In genomic region chr17:53391197-53391596, GRCh38 we compare ENCODE assay signal across 40 cellular contexts.
"Had no signal": no experiment of that assay in that cellular context is flagged by ENCODE, and none has a peak within 500 bp of the region (broad histone marks: within the 10 kb centered on the region; RNA-seq: fewer than 3 reads in every experiment).

No MANE protein-coding gene starts in this region.

- H3K4me1 ChIP-seq: adrenal gland, ascending aorta, body of pancreas, breast epithelium had no signal

- DNase-seq: activated effector memory CD4-positive, alpha-beta T cell treated with anti-CD3 and anti-CD28 coated beads, Interleukin-2, amount 50 U/mL, for 16 hours; activated effector memory CD4-positive, alpha-beta T cell treated with Interleukin-2 at 50 U/mL for 16 hours; activated gamma-delta T cell; activated gamma-delta T cell treated with Interleukin-2 at 50 U/mL for 16 hours; activated naive CD4-positive, alpha-beta T cell; activated naive CD4-positive, alpha-beta T cell treated with anti-CD3 and anti-CD28 coated beads for 36 hours; activated naive CD4-positive, alpha-beta T cell treated with anti-CD3 and anti-CD28 coated beads, Interleukin-2, amount 10 ng/mL, durations not matched to agents 7 days and 5 days; activated naive CD4-positive, alpha-beta T cell treated with anti-CD3 and anti-CD28 coated beads, Interleukin-2, amount 50 U/mL, for 16 hours; activated naive CD4-positive, alpha-beta T cell treated with Interleukin-2 at 50 U/mL for 16 hours; activated naive CD8-positive, alpha-beta T cell treated with anti-CD3 and anti-CD28 coated beads for 36 hours; activated naive CD8-positive, alpha-beta T cell treated with anti-CD3 and anti-CD28 coated beads, Interleukin-2, amount 10 ng/mL, durations not matched to agents 7 days and 5 days; activated naive CD8-positive, alpha-beta T cell treated with anti-CD3 and anti-CD28 coated beads, Interleukin-2, amount 50 U/mL, for 24 hours; activated T-cell treated with anti-CD3 and anti-CD28 coated beads, Interleukin-2, amount 50 U/mL, for 1 hour; activated T-cell treated with anti-CD3 and anti-CD28 coated beads, Interleukin-2, amount 50 U/mL, for 24 hours; activated T-cell treated with anti-CD3 and anti-CD28 coated beads, Interleukin-2, amount 50 U/mL, for 4 hours; activated T-cell treated with anti-CD3 and anti-CD28 coated beads, Interleukin-2, amount 50 U/mL, for 48 hours; activated T-cell treated with anti-CD3 and anti-CD28 coated beads, Interleukin-2, amount 50 U/mL, for 72 hours; adrenal gland; amniotic stem cell; amygdala; anterior cingulate cortex; aorta; body of pancreas; brain microvascular endothelial cell; caudate nucleus; central memory CD4-positive, alpha-beta T cell; cerebellar nuclear complex had no signal

- H3K27me3 Mint-ChIP-seq: activated naive CD4-positive, alpha-beta T cell treated with anti-CD3 and anti-CD28 coated beads, Interleukin-2, amount 10 ng/mL, durations not matched to agents 7 days and 5 days; activated naive CD4-positive, alpha-beta T cell treated with anti-CD3 and anti-CD28 coated beads, Interleukin-2, amount 50 U/mL, for 24 hours; activated naive CD8-positive, alpha-beta T cell; activated naive CD8-positive, alpha-beta T cell treated with anti-CD3 and anti-CD28 coated beads for 36 hours; activated naive CD8-positive, alpha-beta T cell treated with anti-CD3 and anti-CD28 coated beads, Interleukin-2, amount 10 ng/mL, durations not matched to agents 7 days and 5 days; activated naive CD8-positive, alpha-beta T cell treated with anti-CD3 and anti-CD28 coated beads, Interleukin-2, amount 50 U/mL, for 24 hours; activated T-cell treated with anti-CD3 and anti-CD28 coated beads, Interleukin-2, amount 50 U/mL, for 24 hours; activated T-helper 17 cell treated with anti-CD3 and anti-CD28 coated beads, Interleukin-2, amount 50 U/mL, for 72 hours; central memory CD8-positive, alpha-beta T cell had no signal

- FAIRE-seq: astrocyte, bronchial epithelial cell had no signal

- H3K36me3 Mint-ChIP-seq: activated naive CD4-positive, alpha-beta T cell treated with anti-CD3 and anti-CD28 coated beads, Interleukin-2, amount 10 ng/mL, durations not matched to agents 7 days and 5 days; activated naive CD4-positive, alpha-beta T cell treated with anti-CD3 and anti-CD28 coated beads, Interleukin-2, amount 50 U/mL, for 24 hours; activated naive CD4-positive, alpha-beta T cell treated with anti-CD3 and anti-CD28 coated beads, Interleukin-2, amount 50 U/mL, for 72 hours; activated naive CD8-positive, alpha-beta T cell; activated naive CD8-positive, alpha-beta T cell treated with anti-CD3 and anti-CD28 coated beads for 36 hours; activated naive CD8-positive, alpha-beta T cell treated with anti-CD3 and anti-CD28 coated beads, Interleukin-2, amount 10 ng/mL, durations not matched to agents 7 days and 5 days; brain had no signal

- H3K9me3 ChIP-seq: adrenal gland, ascending aorta, body of pancreas, breast epithelium had no signal

- H3K27ac Mint-ChIP-seq: activated naive CD4-positive, alpha-beta T cell treated with anti-CD3 and anti-CD28 coated beads for 36 hours; activated naive CD4-positive, alpha-beta T cell treated with anti-CD3 and anti-CD28 coated beads, Interleukin-2, amount 10 ng/mL, durations not matched to agents 7 days and 5 days; activated naive CD4-positive, alpha-beta T cell treated with anti-CD3 and anti-CD28 coated beads, Interleukin-2, amount 50 U/mL, for 24 hours; activated naive CD4-positive, alpha-beta T cell treated with anti-CD3 and anti-CD28 coated beads, Interleukin-2, amount 50 U/mL, for 72 hours; activated naive CD8-positive, alpha-beta T cell; activated naive CD8-positive, alpha-beta T cell treated with anti-CD3 and anti-CD28 coated beads for 36 hours; activated naive CD8-positive, alpha-beta T cell treated with anti-CD3 and anti-CD28 coated beads, Interleukin-2, amount 10 ng/mL, durations not matched to agents 7 days and 5 days; activated naive CD8-positive, alpha-beta T cell treated with anti-CD3 and anti-CD28 coated beads, Interleukin-2, amount 50 U/mL, for 24 hours; activated T-cell treated with anti-CD3 and anti-CD28 coated beads, Interleukin-2, amount 50 U/mL, for 24 hours; activated T-cell treated with anti-CD3 and anti-CD28 coated beads, Interleukin-2, amount 50 U/mL, for 72 hours; activated T-helper 1 cell treated with anti-CD3 and anti-CD28 coated beads, Interleukin-12 subunit alpha, Interleukin-12 subunit beta, Interleukin-2, Interleukin-4 antibody, amounts not matched to agents 30 ng/mL and 10 ng/mL and 1 ng/mL, durations not matched to agents 14 hours and 24 hours and 36 hours; activated T-helper 17 cell treated with anti-CD3 and anti-CD28 coated beads, Interleukin-2, amount 50 U/mL, for 72 hours; activated T-helper 2 cell treated with anti-CD3 and anti-CD28 coated beads, Interferon-gamma antibody, Interleukin-2, Interleukin-4, amounts not matched to agents 10 μg/mL and 5 μg/mL and 100 μg/mL, durations not matched to agents 14 hours and 24 hours and 36 hours; brain had no signal

- H3K4me3 Mint-ChIP-seq: activated naive CD4-positive, alpha-beta T cell treated with anti-CD3 and anti-CD28 coated beads for 36 hours; activated naive CD4-positive, alpha-beta T cell treated with anti-CD3 and anti-CD28 coated beads, Interleukin-2, amount 10 ng/mL, durations not matched to agents 7 days and 5 days; activated naive CD4-positive, alpha-beta T cell treated with anti-CD3 and anti-CD28 coated beads, Interleukin-2, amount 50 U/mL, for 24 hours; activated naive CD8-positive, alpha-beta T cell; activated naive CD8-positive, alpha-beta T cell treated with anti-CD3 and anti-CD28 coated beads for 36 hours; activated naive CD8-positive, alpha-beta T cell treated with anti-CD3 and anti-CD28 coated beads, Interleukin-2, amount 10 ng/mL, durations not matched to agents 7 days and 5 days; activated naive CD8-positive, alpha-beta T cell treated with anti-CD3 and anti-CD28 coated beads, Interleukin-2, amount 50 U/mL, for 24 hours; activated T-cell treated with anti-CD3 and anti-CD28 coated beads, Interleukin-2, amount 50 U/mL, for 24 hours; activated T-cell treated with anti-CD3 and anti-CD28 coated beads, Interleukin-2, amount 50 U/mL, for 4 hours; activated T-cell treated with anti-CD3 and anti-CD28 coated beads, Interleukin-2, amount 50 U/mL, for 72 hours; activated T-helper 1 cell treated with anti-CD3 and anti-CD28 coated beads, Interleukin-12 subunit alpha, Interleukin-12 subunit beta, Interleukin-2, Interleukin-4 antibody, amounts not matched to agents 30 ng/mL and 10 ng/mL and 1 ng/mL, durations not matched to agents 14 hours and 24 hours and 36 hours; activated T-helper 17 cell treated with anti-CD3 and anti-CD28 coated beads, Interleukin-2, amount 50 U/mL, for 72 hours; brain; central memory CD8-positive, alpha-beta T cell had no signal

- H3K36me3 ChIP-seq: adrenal gland, ascending aorta, brain microvascular endothelial cell, breast epithelium, cardiac muscle cell had no signal

- H3K4me3 ChIP-seq: adrenal gland, ascending aorta, body of pancreas, breast epithelium, cardiac muscle cell had no signal

- H3K27me3 ChIP-seq: adrenal gland, ascending aorta, body of pancreas, brain microvascular endothelial cell, breast epithelium, cardiac muscle cell had no signal

- H3K9me3 Mint-ChIP-seq: activated naive CD4-positive, alpha-beta T cell treated with anti-CD3 and anti-CD28 coated beads for 36 hours; brain; central memory CD8-positive, alpha-beta T cell had no signal

- H3K4me1 Mint-ChIP-seq: activated naive CD4-positive, alpha-beta T cell treated with anti-CD3 and anti-CD28 coated beads, Interleukin-2, amount 10 ng/mL, durations not matched to agents 7 days and 5 days; activated naive CD4-positive, alpha-beta T cell treated with anti-CD3 and anti-CD28 coated beads, Interleukin-2, amount 50 U/mL, for 24 hours; activated naive CD8-positive, alpha-beta T cell treated with anti-CD3 and anti-CD28 coated beads for 36 hours; activated naive CD8-positive, alpha-beta T cell treated with anti-CD3 and anti-CD28 coated beads, Interleukin-2, amount 10 ng/mL, durations not matched to agents 7 days and 5 days; activated naive CD8-positive, alpha-beta T cell treated with anti-CD3 and anti-CD28 coated beads, Interleukin-2, amount 50 U/mL, for 24 hours; activated T-helper 17 cell treated with anti-CD3 and anti-CD28 coated beads, Interleukin-2, amount 50 U/mL, for 72 hours; brain; central memory CD8-positive, alpha-beta T cell had no signal

- ATAC-seq: activated naive CD4-positive, alpha-beta T cell treated with anti-CD3 and anti-CD28 coated beads, Interleukin-2, amount 50 U/mL, for 72 hours; activated naive CD8-positive, alpha-beta T cell treated with anti-CD3 and anti-CD28 coated beads, Interleukin-2, amount 50 U/mL, for 24 hours; activated T-cell treated with anti-CD3 and anti-CD28 coated beads, Interleukin-2, amount 50 U/mL, for 4 hours; activated T-cell treated with anti-CD3 and anti-CD28 coated beads, Interleukin-2, amount 50 U/mL, for 72 hours; activated T-helper 17 cell treated with anti-CD3 and anti-CD28 coated beads, Interleukin-2, amount 50 U/mL, for 72 hours; body of pancreas had no signal

- H3K27ac ChIP-seq: adrenal gland, ascending aorta, body of pancreas, brain microvascular endothelial cell, breast epithelium, cardiac muscle cell had no signal
